In the genomic region with DNA sequence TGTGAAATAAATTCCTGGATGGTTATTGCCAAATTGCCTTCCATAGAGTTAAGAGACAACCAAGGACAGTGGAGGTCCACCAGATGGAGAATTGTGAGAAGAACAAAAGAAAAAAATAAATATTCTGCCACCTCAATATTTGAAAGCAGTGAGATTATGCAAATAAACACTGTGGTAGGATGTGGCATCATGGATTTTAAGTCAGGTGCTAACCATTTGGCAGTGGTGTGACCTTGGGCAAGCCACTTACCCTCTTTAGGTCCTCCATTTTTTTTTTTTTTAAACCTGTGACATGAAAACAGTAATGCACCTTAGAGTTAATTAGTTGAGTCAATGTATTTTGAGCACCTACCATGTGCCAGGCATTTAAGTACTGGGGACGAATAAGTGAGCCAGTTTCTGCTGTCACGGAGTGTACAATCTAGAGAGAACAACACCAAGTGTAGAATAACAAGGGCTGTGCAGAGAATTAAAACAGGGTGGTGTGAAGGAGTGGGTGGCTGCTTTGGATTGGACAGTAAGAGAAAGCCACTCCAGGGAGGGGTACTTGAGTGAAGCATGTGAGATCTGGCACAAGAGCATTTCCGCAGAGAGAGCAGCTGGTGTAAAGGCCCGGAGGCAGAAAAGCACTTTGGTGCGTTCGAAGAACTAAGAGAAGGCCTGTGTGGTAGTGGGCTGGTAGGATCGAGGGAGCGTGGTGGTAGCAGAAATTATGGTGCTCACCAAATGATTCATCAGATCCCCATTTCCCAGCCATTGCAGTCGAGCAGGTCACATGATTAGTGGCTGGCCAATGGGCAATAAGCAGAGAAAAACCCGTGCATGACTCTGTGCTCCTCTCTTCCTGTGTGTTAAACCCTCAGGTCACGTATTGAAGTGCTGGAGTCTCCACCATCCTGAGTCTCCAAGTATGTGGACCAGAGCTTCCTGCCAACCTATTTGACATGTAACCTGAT, we compare ENCODE assay signal across 1 cellular context.
TF ChIP-seq lines count a peak whose summit lies in the region.

No MANE protein-coding gene starts in this region.

TF ChIP-seq in endothelial cell of umbilical vein, 7 proteins besides CTCF, POLR2A, EP300 and RAD21:
- TF ChIP-seq EZH2 (IDR thresholded peaks at IDR 0.05; ENCODE audit: borderline replicate concordance, low read depth, low read length, severe bottlenecking) = no peak
- no peak for TF ChIP-seq GATA2 (IDR thresholded peaks at IDR 0.05; ENCODE audit: insufficient read depth, insufficient read length, low read depth, low read length)
- no peak for TF ChIP-seq FOS (IDR thresholded peaks at IDR 0.05; ENCODE audit: borderline replicate concordance, insufficient read depth, low read length)
- TF ChIP-seq JUN (IDR thresholded peaks at IDR 0.05; ENCODE audit: borderline replicate concordance, insufficient read depth, insufficient read length, low read depth) = no peak
- no peak for TF ChIP-seq POLR2AphosphoS5 (IDR thresholded peaks at IDR 0.05; ENCODE audit: insufficient read depth, low read depth, low read length)
- no peak for TF ChIP-seq MYC (IDR thresholded peaks at IDR 0.05; ENCODE audit: low read depth, low read length)
- TF ChIP-seq, protein P1, sequence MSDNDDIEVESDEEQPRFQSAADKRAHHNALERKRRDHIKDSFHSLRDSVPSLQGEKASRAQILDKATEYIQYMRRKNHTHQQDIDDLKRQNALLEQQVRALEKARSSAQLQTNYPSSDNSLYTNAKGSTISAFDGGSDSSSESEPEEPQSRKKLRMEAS (IDR thresholded peaks at IDR 0.05; ENCODE audit: insufficient read depth, insufficient read length) = no peak
